In genomic region chr9:38062106-38062497, GRCh38 we compare ENCODE assay signal across 1 cellular context.
TF ChIP-seq lines count a peak whose summit lies in the region.

No MANE protein-coding gene starts in this region.

TF ChIP-seq in GM23338, 12 proteins besides CTCF, POLR2A, EP300 and RAD21 (continued from another document):
- TF ChIP-seq ETS1 (IDR thresholded peaks at IDR 0.05), result no peak
- TF ChIP-seq NANOG (IDR thresholded peaks at IDR 0.05; ENCODE audit: borderline replicate concordance), result no peak
- no peak for TF ChIP-seq STAT1 (IDR thresholded peaks at IDR 0.05; ENCODE audit: unreplicated experiment)
- TF ChIP-seq EZH2 (IDR thresholded peaks at IDR 0.05; ENCODE audit: low read depth, unreplicated experiment), result no peak
- no peak for TF ChIP-seq JUNB (IDR thresholded peaks at IDR 0.05; ENCODE audit: unreplicated experiment)
- no peak for TF ChIP-seq ZNF114 (CRISPR knock-in tag; IDR thresholded peaks at IDR 0.05)
- TF ChIP-seq CREB1 (CRISPR knock-in tag; IDR thresholded peaks at IDR 0.05; ENCODE audit: low read depth), result no peak
- TF ChIP-seq EZH2phosphoT487 (IDR thresholded peaks at IDR 0.05; ENCODE audit: unreplicated experiment), result no peak
